In the genomic region with DNA sequence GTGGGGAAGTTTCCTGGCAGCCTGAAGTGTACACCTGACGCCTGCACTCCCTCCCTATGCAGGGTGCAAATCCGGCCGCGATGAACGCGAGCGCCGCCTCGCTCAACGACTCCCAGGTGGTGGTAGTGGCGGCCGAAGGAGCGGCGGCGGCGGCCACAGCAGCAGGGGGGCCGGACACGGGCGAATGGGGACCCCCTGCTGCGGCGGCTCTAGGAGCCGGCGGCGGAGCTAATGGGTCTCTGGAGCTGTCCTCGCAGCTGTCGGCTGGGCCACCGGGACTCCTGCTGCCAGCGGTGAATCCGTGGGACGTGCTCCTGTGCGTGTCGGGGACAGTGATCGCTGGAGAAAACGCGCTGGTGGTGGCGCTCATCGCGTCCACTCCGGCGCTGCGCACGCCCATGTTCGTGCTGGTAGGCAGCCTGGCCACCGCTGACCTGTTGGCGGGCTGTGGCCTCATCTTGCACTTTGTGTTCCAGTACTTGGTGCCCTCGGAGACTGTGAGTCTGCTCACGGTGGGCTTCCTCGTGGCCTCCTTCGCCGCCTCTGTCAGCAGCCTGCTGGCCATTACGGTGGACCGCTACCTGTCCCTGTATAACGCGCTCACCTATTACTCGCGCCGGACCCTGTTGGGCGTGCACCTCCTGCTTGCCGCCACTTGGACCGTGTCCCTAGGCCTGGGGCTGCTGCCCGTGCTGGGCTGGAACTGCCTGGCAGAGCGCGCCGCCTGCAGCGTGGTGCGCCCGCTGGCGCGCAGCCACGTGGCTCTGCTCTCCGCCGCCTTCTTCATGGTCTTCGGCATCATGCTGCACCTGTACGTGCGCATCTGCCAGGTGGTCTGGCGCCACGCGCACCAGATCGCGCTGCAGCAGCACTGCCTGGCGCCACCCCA, we compare ENCODE assay signal across 19 cellular contexts. TPM values are rescaled to one million over a fixed set of nuclear protein-coding genes. Genes with fewer than 3 reads are reported as not detected.
A peak's percentile ranks its signal among the peaks of the same experiment; 100 is the strongest.
DNase-seq lines count a peak whose midpoint lies in the region; ATAC-seq, FAIRE-seq and TF ChIP-seq lines count a peak whose summit lies in the region.
"Had no signal": no experiment of that assay in that cellular context is flagged by ENCODE, and none has a peak within 500 bp of the region (broad histone marks: within the 10 kb centered on the region; RNA-seq: fewer than 3 reads in every experiment).

No MANE protein-coding gene starts in this region.

- H3K9me3 ChIP-seq in endocrine pancreas (ENCODE audit: control insufficient read depth, low read length) = no peaks in the 10 kb centered on the region
- H3K9me3 ChIP-seq in pancreas = no peaks in the 10 kb centered on the region

- H3K4me3 ChIP-seq in endocrine pancreas (ENCODE audit: control insufficient read depth, insufficient read depth, low read length) (peak overlapping the region; percentile 10), pancreas (peak overlapping the region in 1 of 4 donors; percentile 10)
- H3K4me3 ChIP-seq: PC-9 had no signal

- no peak for FAIRE-seq in pancreas (lab: Jason Lieb, UNC)
- FAIRE-seq: islet of Langerhans had no signal

- no peak overlapping the region for H3K9ac ChIP-seq in endocrine pancreas (ENCODE audit: control insufficient read depth, insufficient read depth, low read length)

- H3K27me3 ChIP-seq in endocrine pancreas (ENCODE audit: control insufficient read depth, insufficient read depth, low read length) (no peaks in the 10 kb centered on the region), pancreas (peaks cover 0 to 41% (median 13%) of the 10 kb centered on the region in 4 donors)

- peak; percentile 28 to 70 (median 42) for ATAC-seq in pancreas
- ATAC-seq in HG03280 (IDR thresholded peaks at IDR 0.05; ENCODE audit: unreplicated experiment) = no peak
- no peak for ATAC-seq in GM21737 (IDR thresholded peaks at IDR 0.05; ENCODE audit: unreplicated experiment)
- no peak for ATAC-seq in HG03097 (IDR thresholded peaks at IDR 0.05; ENCODE audit: low FRiP score, unreplicated experiment)
- ATAC-seq: CD8-positive, alpha-beta T cell had no signal

- no peaks in the 10 kb centered on the region for H3K36me3 ChIP-seq in endocrine pancreas (ENCODE audit: control insufficient read depth, insufficient read depth, low read length)
- H3K36me3 ChIP-seq in pancreas = no peaks in the 10 kb centered on the region

- intact Hi-C loops in pancreas (cut with DNase I) = no loop called here

- 7 to 8% methylated on average over 70 to 81 of the region's 81 CpGs for WGBS in pancreas, 2 donors

- no peak for TF ChIP-seq CTCF in pancreas (IDR thresholded peaks at IDR 0.05)

- H3K4me1 ChIP-seq in endocrine pancreas (ENCODE audit: control insufficient read depth, insufficient read depth, low read length) (no peaks in the 10 kb centered on the region), pancreas (no peaks in the 10 kb centered on the region)

- DNase-seq in NCI-H2081 (lab: John Stamatoyannopoulos, UW) = peak; percentile 10 to 36
- DNase-seq in NCI-H2081 treated with DMSO at 0.1 percent for 48 hours (lab: John Stamatoyannopoulos, UW) = no peak
- peak; percentile 9 for DNase-seq in NCI-H2107 (lab: John Stamatoyannopoulos, UW)
- peak in 3 of 6 donors; percentile 21 to 69 (median 54) for DNase-seq in pancreas
- DNase-seq: HCEC 1CT, NCI-H2171, SW 1271 had no signal

- no peak overlapping the region for H3K27ac ChIP-seq in pancreas
- H3K27ac ChIP-seq: HL-60, PC-9 had no signal

RNA-seq across cellular contexts. Expression of gene GPR6, which starts 1.2 kb away (rescaled TPM):
- total RNA-seq in pancreas = under 1 TPM in 2 of 6 donors, not detected in 4; 0.09 to 0.12 TPM
- under 1 TPM in 1 of 2 donors, not detected in 1; 0.21 TPM for polyA plus RNA-seq in pancreas
- total RNA-seq: activated B cell treated with CpG ODN at 0.5 μM for 24 hours; activated naive CD4-positive, alpha-beta T cell treated with anti-CD3 and anti-CD28 coated beads for 36 hours; CD8-positive, alpha-beta T cell; LHCN-M2; mesothelial cell of epicardium; PC-9 had no signal

Comparison
In these comparisons a context has a peak if more than half of its experiments do, and no peak if none do; other contexts are left out.
1. ATAC-seq: peak in pancreas (4 of 4); none in HG03280 (single experiment), GM21737 (single experiment) and HG03097 (single experiment).